ENCODE assay signal across 2 cellular contexts in the genomic region with DNA sequence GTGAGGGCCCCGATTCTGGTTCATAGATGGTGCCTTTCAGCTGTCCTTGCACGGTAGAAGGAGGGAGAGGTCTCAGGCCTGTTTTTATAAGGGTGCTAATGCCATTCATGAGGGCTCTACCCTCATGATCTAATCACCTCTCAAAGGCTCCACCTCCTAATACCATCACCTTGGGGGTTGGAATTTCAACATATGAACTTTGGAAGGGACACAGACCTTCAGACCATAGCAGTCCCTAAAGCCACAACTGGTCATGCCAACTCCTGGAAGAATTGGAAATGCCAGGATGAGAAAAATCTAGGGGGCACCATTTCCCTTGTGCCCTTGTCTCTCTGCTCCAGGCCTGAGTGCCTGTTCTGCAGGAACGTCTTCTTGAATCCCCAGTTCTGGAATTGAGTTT.
TF ChIP-seq lines count a peak whose summit lies in the region.

No MANE protein-coding gene starts in this region.

TF ChIP-seq in K562, 482 proteins besides CTCF, POLR2A, EP300 and RAD21:
- TF ChIP-seq, protein P1, sequence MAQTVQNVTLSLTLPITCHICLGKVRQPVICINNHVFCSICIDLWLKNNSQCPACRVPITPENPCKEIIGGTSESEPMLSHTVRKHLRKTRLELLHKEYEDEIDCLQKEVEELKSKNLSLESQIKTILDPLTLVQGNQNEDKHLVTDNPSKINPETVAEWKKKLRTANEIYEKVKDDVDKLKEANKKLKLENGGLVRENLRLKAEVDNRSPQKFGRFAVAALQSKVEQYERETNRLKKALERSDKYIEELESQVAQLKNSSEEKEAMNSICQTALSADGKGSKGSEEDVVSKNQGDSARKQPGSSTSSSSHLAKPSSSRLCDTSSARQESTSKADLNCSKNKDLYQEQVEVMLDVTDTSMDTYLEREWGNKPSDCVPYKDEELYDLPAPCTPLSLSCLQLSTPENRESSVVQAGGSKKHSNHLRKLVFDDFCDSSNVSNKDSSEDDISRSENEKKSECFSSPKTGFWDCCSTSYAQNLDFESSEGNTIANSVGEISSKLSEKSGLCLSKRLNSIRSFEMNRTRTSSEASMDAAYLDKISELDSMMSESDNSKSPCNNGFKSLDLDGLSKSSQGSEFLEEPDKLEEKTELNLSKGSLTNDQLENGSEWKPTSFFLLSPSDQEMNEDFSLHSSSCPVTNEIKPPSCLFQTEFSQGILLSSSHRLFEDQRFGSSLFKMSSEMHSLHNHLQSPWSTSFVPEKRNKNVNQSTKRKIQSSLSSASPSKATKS (CRISPR knock-in tag; IDR thresholded peaks at IDR 0.05): no peak
- TF ChIP-seq PURB (CRISPR knock-in tag; IDR thresholded peaks at IDR 0.05; ENCODE audit: low read depth) (no peak), KLF10 (CRISPR knock-in tag; IDR thresholded peaks at IDR 0.05) (no peak), ZNF224 (CRISPR knock-in tag; IDR thresholded peaks at IDR 0.05) (no peak), MTA1 (IDR thresholded peaks at IDR 0.05; ENCODE audit: borderline replicate concordance) (no peak), E2F3 (CRISPR knock-in tag; IDR thresholded peaks at IDR 0.05) (no peak), TEAD2 (tag; IDR thresholded peaks at IDR 0.05) (no peak), SUPT5H (IDR thresholded peaks at IDR 0.05) (no peak), SMARCA4 (IDR thresholded peaks at IDR 0.05) (no peak), THRAP3 (IDR thresholded peaks at IDR 0.05; ENCODE audit: borderline replicate concordance) (no peak), KLF13 (tag; IDR thresholded peaks at IDR 0.05; ENCODE audit: borderline replicate concordance, low read depth) (no peak)
- TF ChIP-seq, protein P2, sequence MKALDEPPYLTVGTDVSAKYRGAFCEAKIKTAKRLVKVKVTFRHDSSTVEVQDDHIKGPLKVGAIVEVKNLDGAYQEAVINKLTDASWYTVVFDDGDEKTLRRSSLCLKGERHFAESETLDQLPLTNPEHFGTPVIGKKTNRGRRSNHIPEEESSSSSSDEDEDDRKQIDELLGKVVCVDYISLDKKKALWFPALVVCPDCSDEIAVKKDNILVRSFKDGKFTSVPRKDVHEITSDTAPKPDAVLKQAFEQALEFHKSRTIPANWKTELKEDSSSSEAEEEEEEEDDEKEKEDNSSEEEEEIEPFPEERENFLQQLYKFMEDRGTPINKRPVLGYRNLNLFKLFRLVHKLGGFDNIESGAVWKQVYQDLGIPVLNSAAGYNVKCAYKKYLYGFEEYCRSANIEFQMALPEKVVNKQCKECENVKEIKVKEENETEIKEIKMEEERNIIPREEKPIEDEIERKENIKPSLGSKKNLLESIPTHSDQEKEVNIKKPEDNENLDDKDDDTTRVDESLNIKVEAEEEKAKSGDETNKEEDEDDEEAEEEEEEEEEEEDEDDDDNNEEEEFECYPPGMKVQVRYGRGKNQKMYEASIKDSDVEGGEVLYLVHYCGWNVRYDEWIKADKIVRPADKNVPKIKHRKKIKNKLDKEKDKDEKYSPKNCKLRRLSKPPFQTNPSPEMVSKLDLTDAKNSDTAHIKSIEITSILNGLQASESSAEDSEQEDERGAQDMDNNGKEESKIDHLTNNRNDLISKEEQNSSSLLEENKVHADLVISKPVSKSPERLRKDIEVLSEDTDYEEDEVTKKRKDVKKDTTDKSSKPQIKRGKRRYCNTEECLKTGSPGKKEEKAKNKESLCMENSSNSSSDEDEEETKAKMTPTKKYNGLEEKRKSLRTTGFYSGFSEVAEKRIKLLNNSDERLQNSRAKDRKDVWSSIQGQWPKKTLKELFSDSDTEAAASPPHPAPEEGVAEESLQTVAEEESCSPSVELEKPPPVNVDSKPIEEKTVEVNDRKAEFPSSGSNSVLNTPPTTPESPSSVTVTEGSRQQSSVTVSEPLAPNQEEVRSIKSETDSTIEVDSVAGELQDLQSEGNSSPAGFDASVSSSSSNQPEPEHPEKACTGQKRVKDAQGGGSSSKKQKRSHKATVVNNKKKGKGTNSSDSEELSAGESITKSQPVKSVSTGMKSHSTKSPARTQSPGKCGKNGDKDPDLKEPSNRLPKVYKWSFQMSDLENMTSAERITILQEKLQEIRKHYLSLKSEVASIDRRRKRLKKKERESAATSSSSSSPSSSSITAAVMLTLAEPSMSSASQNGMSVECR (CRISPR knock-in tag; IDR thresholded peaks at IDR 0.05): no peak
- TF ChIP-seq, protein P3, sequence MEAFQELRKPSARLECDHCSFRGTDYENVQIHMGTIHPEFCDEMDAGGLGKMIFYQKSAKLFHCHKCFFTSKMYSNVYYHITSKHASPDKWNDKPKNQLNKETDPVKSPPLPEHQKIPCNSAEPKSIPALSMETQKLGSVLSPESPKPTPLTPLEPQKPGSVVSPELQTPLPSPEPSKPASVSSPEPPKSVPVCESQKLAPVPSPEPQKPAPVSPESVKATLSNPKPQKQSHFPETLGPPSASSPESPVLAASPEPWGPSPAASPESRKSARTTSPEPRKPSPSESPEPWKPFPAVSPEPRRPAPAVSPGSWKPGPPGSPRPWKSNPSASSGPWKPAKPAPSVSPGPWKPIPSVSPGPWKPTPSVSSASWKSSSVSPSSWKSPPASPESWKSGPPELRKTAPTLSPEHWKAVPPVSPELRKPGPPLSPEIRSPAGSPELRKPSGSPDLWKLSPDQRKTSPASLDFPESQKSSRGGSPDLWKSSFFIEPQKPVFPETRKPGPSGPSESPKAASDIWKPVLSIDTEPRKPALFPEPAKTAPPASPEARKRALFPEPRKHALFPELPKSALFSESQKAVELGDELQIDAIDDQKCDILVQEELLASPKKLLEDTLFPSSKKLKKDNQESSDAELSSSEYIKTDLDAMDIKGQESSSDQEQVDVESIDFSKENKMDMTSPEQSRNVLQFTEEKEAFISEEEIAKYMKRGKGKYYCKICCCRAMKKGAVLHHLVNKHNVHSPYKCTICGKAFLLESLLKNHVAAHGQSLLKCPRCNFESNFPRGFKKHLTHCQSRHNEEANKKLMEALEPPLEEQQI (IDR thresholded peaks at IDR 0.05): no peak
TF ChIP-seq in K562: peak in this region for 0.

TF ChIP-seq in HepG2, 621 proteins besides CTCF, POLR2A, EP300 and RAD21:
- TF ChIP-seq, protein P1 (CRISPR knock-in tag; IDR thresholded peaks at IDR 0.05): no peak
- TF ChIP-seq, protein P4, sequence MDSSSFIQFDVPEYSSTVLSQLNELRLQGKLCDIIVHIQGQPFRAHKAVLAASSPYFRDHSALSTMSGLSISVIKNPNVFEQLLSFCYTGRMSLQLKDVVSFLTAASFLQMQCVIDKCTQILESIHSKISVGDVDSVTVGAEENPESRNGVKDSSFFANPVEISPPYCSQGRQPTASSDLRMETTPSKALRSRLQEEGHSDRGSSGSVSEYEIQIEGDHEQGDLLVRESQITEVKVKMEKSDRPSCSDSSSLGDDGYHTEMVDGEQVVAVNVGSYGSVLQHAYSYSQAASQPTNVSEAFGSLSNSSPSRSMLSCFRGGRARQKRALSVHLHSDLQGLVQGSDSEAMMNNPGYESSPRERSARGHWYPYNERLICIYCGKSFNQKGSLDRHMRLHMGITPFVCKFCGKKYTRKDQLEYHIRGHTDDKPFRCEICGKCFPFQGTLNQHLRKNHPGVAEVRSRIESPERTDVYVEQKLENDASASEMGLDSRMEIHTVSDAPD (CRISPR knock-in tag; IDR thresholded peaks at IDR 0.05): no peak
- TF ChIP-seq, protein P5, sequence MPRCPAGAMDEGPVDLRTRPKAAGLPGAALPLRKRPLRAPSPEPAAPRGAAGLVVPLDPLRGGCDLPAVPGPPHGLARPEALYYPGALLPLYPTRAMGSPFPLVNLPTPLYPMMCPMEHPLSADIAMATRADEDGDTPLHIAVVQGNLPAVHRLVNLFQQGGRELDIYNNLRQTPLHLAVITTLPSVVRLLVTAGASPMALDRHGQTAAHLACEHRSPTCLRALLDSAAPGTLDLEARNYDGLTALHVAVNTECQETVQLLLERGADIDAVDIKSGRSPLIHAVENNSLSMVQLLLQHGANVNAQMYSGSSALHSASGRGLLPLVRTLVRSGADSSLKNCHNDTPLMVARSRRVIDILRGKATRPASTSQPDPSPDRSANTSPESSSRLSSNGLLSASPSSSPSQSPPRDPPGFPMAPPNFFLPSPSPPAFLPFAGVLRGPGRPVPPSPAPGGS (CRISPR knock-in tag; IDR thresholded peaks at IDR 0.05): no peak
- TF ChIP-seq NFE2L2 (IDR thresholded peaks at IDR 0.05; ENCODE audit: low read length) (no peak), ZNF451 (CRISPR knock-in tag; IDR thresholded peaks at IDR 0.05) (no peak), GTF3A (CRISPR knock-in tag; conservative IDR thresholded peaks at IDR 0.05) (no peak), TEAD2 (CRISPR knock-in tag; IDR thresholded peaks at IDR 0.05) (no peak), ZNF670 (CRISPR knock-in tag; IDR thresholded peaks at IDR 0.05; ENCODE audit: borderline replicate concordance) (no peak), HNF4A (CRISPR knock-in tag; IDR thresholded peaks at IDR 0.05) (peak; percentile 54)
TF ChIP-seq in HepG2: peak in this region for 1.
